In genomic region chr5:14269395-14269794, GRCh38 we compare ENCODE assay signal across 1 cellular context.
TF ChIP-seq lines count a peak whose summit lies in the region.

No MANE protein-coding gene starts in this region.

TF ChIP-seq in GM23338, 12 proteins besides CTCF, POLR2A, EP300 and RAD21 (continued from another document):
- TF ChIP-seq ZNF462 (CRISPR knock-in tag; IDR thresholded peaks at IDR 0.05) (0 out of 2 replicates have a peak, but pooled peaks have one; percentile 25), ZNF331 (CRISPR knock-in tag; IDR thresholded peaks at IDR 0.05; ENCODE audit: low read depth) (no peak), REST (IDR thresholded peaks at IDR 0.05; ENCODE audit: unreplicated experiment) (no peak), POLR2AphosphoS5 (IDR thresholded peaks at IDR 0.05; ENCODE audit: low read depth) (no peak), EZH2phosphoT487 (IDR thresholded peaks at IDR 0.05; ENCODE audit: unreplicated experiment) (no peak), ZNF114 (CRISPR knock-in tag; IDR thresholded peaks at IDR 0.05) (no peak)
